ENCODE assay signal across 17 cellular contexts in genomic region chr20:36311854-36312723, GRCh38. TPM values are rescaled to one million over a fixed set of nuclear protein-coding genes. Genes with fewer than 3 reads are reported as not detected.
DNase-seq lines count a peak whose midpoint lies in the region; ATAC-seq, FAIRE-seq and TF ChIP-seq lines count a peak whose summit lies in the region.
"Had no signal": no experiment of that assay in that cellular context is flagged by ENCODE, and none has a peak within 500 bp of the region (broad histone marks: within the 10 kb centered on the region; RNA-seq: fewer than 3 reads in every experiment).

No MANE protein-coding gene starts in this region.

- H3K9me3 ChIP-seq in CD4-positive, alpha-beta T cell (ENCODE audit: control insufficient read depth, low read length), result no peaks in the 10 kb centered on the region
- H3K9me3 ChIP-seq: HAP-1 had no signal

- H3K4me1 Mint-ChIP-seq in activated CD4-positive, alpha-beta memory T cell treated with anti-CD3 and anti-CD28 coated beads, Interleukin-2, amount 10 ng/mL, durations not matched to agents 7 days and 5 days, result no peaks in the 10 kb centered on the region
- no peaks in the 10 kb centered on the region for H3K4me1 Mint-ChIP-seq in activated CD4-positive, alpha-beta memory T cell treated with anti-CD3 and anti-CD28 coated beads for 36 hours (ENCODE audit: low read depth)
- H3K4me1 Mint-ChIP-seq in CD4-positive, alpha-beta T cell (ENCODE audit: low read depth), result peaks cover 5% of the 10 kb centered on the region

- no peak overlapping the region for H3K4me3 ChIP-seq in coronary artery
- H3K4me3 ChIP-seq: HAP-1 had no signal

- no peak for FAIRE-seq in RCC 7860 (lab: Jason Lieb, UNC)

- CTCF ChIA-PET in activated CD4-positive, alpha-beta memory T cell treated with anti-CD3 and anti-CD28 coated beads, Interleukin-2, amount 10 ng/mL, durations not matched to agents 7 days and 5 days (lab: Charles Lee), result no interaction called here
- CTCF ChIA-PET in activated CD4-positive, alpha-beta memory T cell treated with anti-CD3 and anti-CD28 coated beads for 36 hours (lab: Charles Lee), result no interaction called here
- CTCF ChIA-PET in GM10248 (lab: Yijun Ruan, JAX), result no interaction called here
- CTCF ChIA-PET in CD4-positive, alpha-beta T cell (lab: Charles Lee), result no interaction called here

- H3K4me3 Mint-ChIP-seq in activated CD4-positive, alpha-beta memory T cell treated with anti-CD3 and anti-CD28 coated beads, Interleukin-2, amount 10 ng/mL, durations not matched to agents 7 days and 5 days, result no peak overlapping the region
- H3K4me3 Mint-ChIP-seq in activated CD4-positive, alpha-beta memory T cell treated with anti-CD3 and anti-CD28 coated beads for 36 hours, result no peak overlapping the region
- no peak overlapping the region for H3K4me3 Mint-ChIP-seq in CD4-positive, alpha-beta T cell

- TF ChIP-seq CTCF in GM10248 (IDR thresholded peaks at IDR 0.05; ENCODE audit: control extremely low read depth, extremely low read depth, low read depth, missing control alignments) (no peak), coronary artery (IDR thresholded peaks at IDR 0.05) (no peak)
- TF ChIP-seq CTCF in CD4-positive, alpha-beta T cell (IDR thresholded peaks at IDR 0.05), result no peak

- peaks cover 48% of the 10 kb centered on the region for H3K27me3 ChIP-seq in CD4-positive, alpha-beta T cell (ENCODE audit: control insufficient read depth, insufficient read depth, low read length)

- peak; percentile 8 for DNase-seq in activated CD4-positive, alpha-beta memory T cell treated with anti-CD3 and anti-CD28 coated beads, Interleukin-2, amount 10 ng/mL, durations not matched to agents 7 days and 5 days
- no peak for DNase-seq in activated CD4-positive, alpha-beta memory T cell treated with anti-CD3 and anti-CD28 coated beads for 36 hours
- peak; percentile 6 for DNase-seq in GM10248 (ENCODE audit: extremely low spot score)
- DNase-seq in coronary artery (ENCODE audit: low spot score), result peak; percentile 53
- DNase-seq in retina, result peak; percentile 17
- no peak for DNase-seq in COLO829 (ENCODE audit: low spot score)
- DNase-seq in RCC 7860 (ENCODE audit: low spot score), result no peak
- no peak for DNase-seq in CD4-positive, alpha-beta T cell
- DNase-seq: DND-41, GDM1, IMR-90, NCI-H1417 treated with DMSO at 0.1 percent for 48 hours, NCI-H2029, NCI-H2171 treated with DMSO at 0.1 percent for 48 hours, NCI-H82, SHP77 treated with DMSO at 0.1 percent for 48 hours had no signal

- H3K27ac Mint-ChIP-seq in activated CD4-positive, alpha-beta memory T cell treated with anti-CD3 and anti-CD28 coated beads, Interleukin-2, amount 10 ng/mL, durations not matched to agents 7 days and 5 days, result no peak overlapping the region
- H3K27ac Mint-ChIP-seq in activated CD4-positive, alpha-beta memory T cell treated with anti-CD3 and anti-CD28 coated beads for 36 hours, result no peak overlapping the region
- no peak overlapping the region for H3K27ac Mint-ChIP-seq in CD4-positive, alpha-beta T cell

- intact Hi-C loops in activated CD4-positive, alpha-beta memory T cell treated with anti-CD3 and anti-CD28 coated beads for 36 hours (cut with micrococcal nuclease), result no loop called here
- intact Hi-C loops in CD4-positive, alpha-beta T cell (cut with DNase I, micrococcal nuclease), result loop anchor here in 1 of 2 experiments (10.0 kb wide), 1 partner anchor 217 kb away; no protein-coding TSS in a partner anchor

- H3K9me3 Mint-ChIP-seq in activated CD4-positive, alpha-beta memory T cell treated with anti-CD3 and anti-CD28 coated beads, Interleukin-2, amount 10 ng/mL, durations not matched to agents 7 days and 5 days, result no peaks in the 10 kb centered on the region
- no peaks in the 10 kb centered on the region for H3K9me3 Mint-ChIP-seq in activated CD4-positive, alpha-beta memory T cell treated with anti-CD3 and anti-CD28 coated beads for 36 hours
- H3K9me3 Mint-ChIP-seq in CD4-positive, alpha-beta T cell, result no peaks in the 10 kb centered on the region

- POLR2A ChIA-PET in activated CD4-positive, alpha-beta memory T cell treated with anti-CD3 and anti-CD28 coated beads, Interleukin-2, amount 10 ng/mL, durations not matched to agents 7 days and 5 days (lab: Charles Lee), result no interaction called here
- POLR2A ChIA-PET in activated CD4-positive, alpha-beta memory T cell treated with anti-CD3 and anti-CD28 coated beads for 36 hours (lab: Charles Lee), result no interaction called here
- POLR2A ChIA-PET in GM10248 (lab: Yijun Ruan, JAX), result no interaction called here
- POLR2A ChIA-PET in CD4-positive, alpha-beta T cell (lab: Charles Lee), result no interaction called here

- H3K27ac ChIP-seq in coronary artery, result no peak overlapping the region
- no peak overlapping the region for H3K27ac ChIP-seq in CD4-positive, alpha-beta T cell (ENCODE audit: low read depth, low read length)

- H3K27me3 Mint-ChIP-seq in activated CD4-positive, alpha-beta memory T cell treated with anti-CD3 and anti-CD28 coated beads, Interleukin-2, amount 10 ng/mL, durations not matched to agents 7 days and 5 days, result peaks cover 28% of the 10 kb centered on the region
- peaks cover 25% of the 10 kb centered on the region for H3K27me3 Mint-ChIP-seq in activated CD4-positive, alpha-beta memory T cell treated with anti-CD3 and anti-CD28 coated beads for 36 hours
- peaks cover 58% of the 10 kb centered on the region for H3K27me3 Mint-ChIP-seq in CD4-positive, alpha-beta T cell

- H3K36me3 Mint-ChIP-seq in activated CD4-positive, alpha-beta memory T cell treated with anti-CD3 and anti-CD28 coated beads, Interleukin-2, amount 10 ng/mL, durations not matched to agents 7 days and 5 days (ENCODE audit: low read depth), result no peaks in the 10 kb centered on the region
- no peaks in the 10 kb centered on the region for H3K36me3 Mint-ChIP-seq in activated CD4-positive, alpha-beta memory T cell treated with anti-CD3 and anti-CD28 coated beads for 36 hours
- H3K36me3 Mint-ChIP-seq in CD4-positive, alpha-beta T cell (ENCODE audit: low read depth), result no peaks in the 10 kb centered on the region

- ATAC-seq in CD4-positive, alpha-beta T cell (ENCODE audit: poor library complexity), result no peak

RNA-seq across cellular contexts. Expression of gene DLGAP4, which starts 6.0 kb away (rescaled TPM):
- total RNA-seq in activated CD4-positive, alpha-beta memory T cell treated with anti-CD3 and anti-CD28 coated beads, Interleukin-2, amount 10 ng/mL, durations not matched to agents 7 days and 5 days, result 10 to 100 TPM; 40.2 to 44.2 TPM
- 10 to 100 TPM; 18.5 to 18.8 TPM for total RNA-seq in activated CD4-positive, alpha-beta memory T cell treated with anti-CD3 and anti-CD28 coated beads for 36 hours
- total RNA-seq in CD4-positive, alpha-beta T cell, result 10 to 100 TPM; 16.0 to 16.1 TPM

Comparison
In these comparisons a context has a peak if more than half of its experiments do, and no peak if none do; other contexts are left out.
1. DNase-seq: peak in activated CD4-positive, alpha-beta memory T cell treated with anti-CD3 and anti-CD28 coated beads, Interleukin-2, amount 10 ng/mL, durations not matched to agents 7 days and 5 days (single experiment), GM10248 (single experiment), coronary artery (single experiment) and retina (single experiment); none in activated CD4-positive, alpha-beta memory T cell treated with anti-CD3 and anti-CD28 coated beads for 36 hours (single experiment), COLO829 (single experiment), RCC 7860 (single experiment) and CD4-positive, alpha-beta T cell (0 of 10).